ENCODE assay signal across 8 cellular contexts in the genomic region with DNA sequence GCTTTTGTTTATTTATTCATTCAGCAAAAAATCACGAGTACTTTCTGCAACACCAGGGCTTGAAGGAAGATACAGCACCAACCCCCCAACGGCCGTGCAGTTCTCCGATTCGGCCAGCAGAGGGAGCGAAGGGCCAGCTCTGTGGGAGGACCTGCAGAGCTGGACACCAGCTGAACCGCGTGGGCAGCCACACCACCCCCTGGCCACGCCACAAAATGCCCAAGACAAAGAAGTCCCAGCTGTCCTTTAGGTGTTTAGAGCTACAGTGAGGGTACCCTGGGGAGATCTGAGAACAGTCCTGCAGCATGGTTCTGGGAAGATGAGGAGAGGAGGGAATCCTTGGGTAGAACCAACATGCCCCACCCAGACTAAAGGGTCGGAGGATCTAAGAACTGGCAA.
DNase-seq lines count a peak whose midpoint lies in the region; ATAC-seq, FAIRE-seq and TF ChIP-seq lines count a peak whose summit lies in the region.

No MANE protein-coding gene starts in this region.

- H3K9me3 Mint-ChIP-seq in activated naive CD4-positive, alpha-beta T cell treated with anti-CD3 and anti-CD28 coated beads, Interleukin-2, amount 50 U/mL, for 72 hours: no peaks in the 10 kb centered on the region
- peaks cover 3% of the 10 kb centered on the region for H3K9me3 Mint-ChIP-seq in progenitor cell of endocrine pancreas (ENCODE audit: low read depth)

- peak; percentile 96 for TF ChIP-seq CTCF in progenitor cell of endocrine pancreas (IDR thresholded peaks at IDR 0.05; ENCODE audit: unreplicated experiment)

- intact Hi-C loops in head of caudate nucleus (cut with DNase I): no loop called here

- H3K27me3 Mint-ChIP-seq in progenitor cell of endocrine pancreas: no peaks in the 10 kb centered on the region

- FAIRE-seq in urothelium cell line (lab: Jason Lieb, UNC): peak; percentile 53

- no peaks in the 10 kb centered on the region for H3K36me3 Mint-ChIP-seq in activated naive CD4-positive, alpha-beta T cell treated with anti-CD3 and anti-CD28 coated beads, Interleukin-2, amount 50 U/mL, for 72 hours
- H3K36me3 Mint-ChIP-seq in progenitor cell of endocrine pancreas (ENCODE audit: insufficient read depth): peaks cover 6% of the 10 kb centered on the region

- no peak overlapping the region for H3K4me3 Mint-ChIP-seq in progenitor cell of endocrine pancreas (ENCODE audit: low read depth)

- DNase-seq in CMK (ENCODE audit: low read depth): peak; percentile 67
- DNase-seq in KG1 (lab: John Stamatoyannopoulos, UW): peak; percentile 46
- DNase-seq in SKM-1 treated with dmso at 0.1 percent for 144 hours (lab: John Stamatoyannopoulos, UW; ENCODE audit: unreplicated experiment): peak; percentile 43
- peak; percentile 74 to 83 for DNase-seq in activated naive CD4-positive, alpha-beta T cell treated with anti-CD3 and anti-CD28 coated beads, Interleukin-2, amount 50 U/mL, for 72 hours (ENCODE audit: low spot score in 2 of 2)
- DNase-seq in head of caudate nucleus: peak; percentile 40 to 94 (median 86)
- DNase-seq in progenitor cell of endocrine pancreas (ENCODE audit: low spot score, unreplicated experiment): peak; percentile 76
- peak; percentile 88 for DNase-seq in urothelium cell line (ENCODE audit: low spot score)

- no peak overlapping the region for H3K27ac Mint-ChIP-seq in activated naive CD4-positive, alpha-beta T cell treated with anti-CD3 and anti-CD28 coated beads, Interleukin-2, amount 50 U/mL, for 72 hours
- H3K27ac Mint-ChIP-seq in progenitor cell of endocrine pancreas: no peak overlapping the region

- peaks cover 13% of the 10 kb centered on the region for H3K4me1 Mint-ChIP-seq in progenitor cell of endocrine pancreas (ENCODE audit: low read depth)

- ATAC-seq in GM19467 (IDR thresholded peaks at IDR 0.05; ENCODE audit: unreplicated experiment): peak; percentile 70
- ATAC-seq in activated naive CD4-positive, alpha-beta T cell treated with anti-CD3 and anti-CD28 coated beads, Interleukin-2, amount 50 U/mL, for 72 hours: peak; percentile 38 to 86

Comparison
In these comparisons a context has a peak if more than half of its experiments do, and no peak if none do; other contexts are left out.
1. Peak in every context shown above with its lines: DNase-seq and ATAC-seq.